Comparison of ENCODE assay signal across 10 cellular contexts in the genomic region with DNA sequence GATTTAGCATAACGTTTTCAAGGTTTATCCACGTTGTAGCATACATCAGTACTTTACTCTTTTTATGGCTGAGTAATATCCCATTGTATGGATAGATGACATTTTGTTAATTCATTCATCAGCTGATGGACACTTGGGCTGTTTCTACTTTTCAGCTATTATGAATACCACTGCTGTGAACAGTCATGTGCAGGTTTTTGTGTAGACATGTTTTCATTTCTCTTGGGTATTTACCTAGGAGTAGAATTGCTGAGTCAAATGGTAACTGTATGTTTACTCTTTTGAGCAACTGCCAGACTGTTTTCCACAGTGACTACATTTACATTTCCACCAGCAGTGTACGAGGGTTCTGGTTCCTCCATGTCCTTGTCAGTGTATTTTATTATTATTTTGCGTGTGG. TPM values are rescaled to one million over a fixed set of nuclear protein-coding genes. Genes with fewer than 3 reads are reported as not detected.
DNase-seq lines count a peak whose midpoint lies in the region; ATAC-seq and TF ChIP-seq lines count a peak whose summit lies in the region.
"Had no signal": no experiment of that assay in that cellular context is flagged by ENCODE, and none has a peak within 500 bp of the region (broad histone marks: within the 10 kb centered on the region; RNA-seq: fewer than 3 reads in every experiment).

No MANE protein-coding gene starts in this region.

- TF ChIP-seq POLR2A in lower leg skin (IDR thresholded peaks at IDR 0.05) = no peak

- TF ChIP-seq CTCF in lower leg skin (IDR thresholded peaks at IDR 0.05) = no peak

- DNase-seq in activated naive CD4-positive, alpha-beta T cell treated with anti-CD3 and anti-CD28 coated beads, Interleukin-2, amount 50 U/mL, for 16 hours = no peak
- no peak for DNase-seq in activated CD4-positive, alpha-beta memory T cell treated with anti-CD3 and anti-CD28 coated beads, Interleukin-2, amount 10 ng/mL, durations not matched to agents 7 days and 5 days
- DNase-seq in stimulated activated naive B cell treated with anti-CD40 and anti-IgM and Interleukin-4, amounts not matched to agents 10 μg/mL and 1 μg/mL and 100 μg/mL, for 72 hours = no peak
- DNase-seq in germinal center (ENCODE audit: low spot score) = no peak
- no peak for DNase-seq in lower leg skin (ENCODE audit: low spot score in 2 of 2)
- DNase-seq: activated naive CD8-positive, alpha-beta T cell treated with anti-CD3 and anti-CD28 coated beads, Interleukin-2, amount 10 ng/mL, durations not matched to agents 7 days and 5 days; CD8-positive, alpha-beta memory T cell had no signal

- no peaks in the 10 kb centered on the region for H3K27me3 Mint-ChIP-seq in activated naive CD4-positive, alpha-beta T cell treated with anti-CD3 and anti-CD28 coated beads, Interleukin-2, amount 50 U/mL, for 24 hours
- H3K27me3 Mint-ChIP-seq in activated CD4-positive, alpha-beta memory T cell treated with anti-CD3 and anti-CD28 coated beads, Interleukin-2, amount 10 ng/mL, durations not matched to agents 7 days and 5 days = no peaks in the 10 kb centered on the region
- no peaks in the 10 kb centered on the region for H3K27me3 Mint-ChIP-seq in stimulated activated naive B cell treated with anti-CD40 and anti-IgM and Interleukin-4, amounts not matched to agents 10 μg/mL and 1 μg/mL and 100 μg/mL, for 72 hours
- H3K27me3 Mint-ChIP-seq: activated naive CD8-positive, alpha-beta T cell treated with anti-CD3 and anti-CD28 coated beads, Interleukin-2, amount 10 ng/mL, durations not matched to agents 7 days and 5 days; CD8-positive, alpha-beta memory T cell had no signal

- WGBS in lower leg skin, 2 donors = 61 to 63% methylated on average over 4 of the region's 4 CpGs

- CTCF ChIA-PET in activated CD4-positive, alpha-beta memory T cell treated with anti-CD3 and anti-CD28 coated beads, Interleukin-2, amount 10 ng/mL, durations not matched to agents 7 days and 5 days (lab: Charles Lee) = interaction anchor here (1.4 kb wide), 1 partner anchor 237 kb away, joined by 6 read pairs; no protein-coding TSS in a partner anchor

- H3K36me3 Mint-ChIP-seq in activated naive CD4-positive, alpha-beta T cell treated with anti-CD3 and anti-CD28 coated beads, Interleukin-2, amount 50 U/mL, for 24 hours = peaks cover 2% of the 10 kb centered on the region
- H3K36me3 Mint-ChIP-seq in activated CD4-positive, alpha-beta memory T cell treated with anti-CD3 and anti-CD28 coated beads, Interleukin-2, amount 10 ng/mL, durations not matched to agents 7 days and 5 days (ENCODE audit: low read depth) = peaks cover 68% of the 10 kb centered on the region
- H3K36me3 Mint-ChIP-seq in stimulated activated naive B cell treated with anti-CD40 and anti-IgM and Interleukin-4, amounts not matched to agents 10 μg/mL and 1 μg/mL and 100 μg/mL, for 72 hours = peaks cover 15 to 33% of the 10 kb centered on the region in 2 donors

- no peaks in the 10 kb centered on the region for H3K9me3 Mint-ChIP-seq in activated naive CD4-positive, alpha-beta T cell treated with anti-CD3 and anti-CD28 coated beads, Interleukin-2, amount 50 U/mL, for 24 hours
- no peaks in the 10 kb centered on the region for H3K9me3 Mint-ChIP-seq in activated CD4-positive, alpha-beta memory T cell treated with anti-CD3 and anti-CD28 coated beads, Interleukin-2, amount 10 ng/mL, durations not matched to agents 7 days and 5 days
- no peaks in the 10 kb centered on the region for H3K9me3 Mint-ChIP-seq in stimulated activated naive B cell treated with anti-CD40 and anti-IgM and Interleukin-4, amounts not matched to agents 10 μg/mL and 1 μg/mL and 100 μg/mL, for 72 hours
- H3K9me3 Mint-ChIP-seq: activated naive CD8-positive, alpha-beta T cell treated with anti-CD3 and anti-CD28 coated beads, Interleukin-2, amount 10 ng/mL, durations not matched to agents 7 days and 5 days; CD8-positive, alpha-beta memory T cell had no signal

- intact Hi-C loops in lower leg skin (cut with DNase I; ENCODE audit: low total_unique reads) = no loop called here

- ATAC-seq in HG03565 (IDR thresholded peaks at IDR 0.05; ENCODE audit: unreplicated experiment) = peak; percentile 53
- ATAC-seq in stimulated activated naive B cell treated with anti-CD40 and anti-IgM and Interleukin-4, amounts not matched to agents 10 μg/mL and 1 μg/mL and 100 μg/mL, for 72 hours (replicated peaks) = no peak
- ATAC-seq in GM19324 (IDR thresholded peaks at IDR 0.05; ENCODE audit: low FRiP score, unreplicated experiment) = no peak

- POLR2A ChIA-PET in activated CD4-positive, alpha-beta memory T cell treated with anti-CD3 and anti-CD28 coated beads, Interleukin-2, amount 10 ng/mL, durations not matched to agents 7 days and 5 days (lab: Charles Lee) = no interaction called here

- H3K4me3 Mint-ChIP-seq in activated naive CD4-positive, alpha-beta T cell treated with anti-CD3 and anti-CD28 coated beads, Interleukin-2, amount 50 U/mL, for 24 hours = no peak overlapping the region
- H3K4me3 Mint-ChIP-seq in activated CD4-positive, alpha-beta memory T cell treated with anti-CD3 and anti-CD28 coated beads, Interleukin-2, amount 10 ng/mL, durations not matched to agents 7 days and 5 days = no peak overlapping the region
- H3K4me3 Mint-ChIP-seq in stimulated activated naive B cell treated with anti-CD40 and anti-IgM and Interleukin-4, amounts not matched to agents 10 μg/mL and 1 μg/mL and 100 μg/mL, for 72 hours = no peak overlapping the region
- H3K4me3 Mint-ChIP-seq: activated naive CD8-positive, alpha-beta T cell treated with anti-CD3 and anti-CD28 coated beads, Interleukin-2, amount 10 ng/mL, durations not matched to agents 7 days and 5 days; CD8-positive, alpha-beta memory T cell had no signal

- H3K27ac Mint-ChIP-seq in activated naive CD4-positive, alpha-beta T cell treated with anti-CD3 and anti-CD28 coated beads, Interleukin-2, amount 50 U/mL, for 24 hours = peak overlapping the region; percentile 23
- H3K27ac Mint-ChIP-seq in activated CD4-positive, alpha-beta memory T cell treated with anti-CD3 and anti-CD28 coated beads, Interleukin-2, amount 10 ng/mL, durations not matched to agents 7 days and 5 days = peak overlapping the region; percentile 28
- H3K27ac Mint-ChIP-seq in stimulated activated naive B cell treated with anti-CD40 and anti-IgM and Interleukin-4, amounts not matched to agents 10 μg/mL and 1 μg/mL and 100 μg/mL, for 72 hours = peak overlapping the region; percentile 31
- H3K27ac Mint-ChIP-seq: activated naive CD8-positive, alpha-beta T cell treated with anti-CD3 and anti-CD28 coated beads, Interleukin-2, amount 10 ng/mL, durations not matched to agents 7 days and 5 days had no signal

- H3K4me3 ChIP-seq in lower leg skin (ENCODE audit: low read depth, poor library complexity, severe bottlenecking) = no peak overlapping the region

- H3K4me1 Mint-ChIP-seq in activated naive CD4-positive, alpha-beta T cell treated with anti-CD3 and anti-CD28 coated beads, Interleukin-2, amount 50 U/mL, for 24 hours = peaks cover 14% of the 10 kb centered on the region
- peaks cover 25% of the 10 kb centered on the region for H3K4me1 Mint-ChIP-seq in activated CD4-positive, alpha-beta memory T cell treated with anti-CD3 and anti-CD28 coated beads, Interleukin-2, amount 10 ng/mL, durations not matched to agents 7 days and 5 days
- no peaks in the 10 kb centered on the region for H3K4me1 Mint-ChIP-seq in stimulated activated naive B cell treated with anti-CD40 and anti-IgM and Interleukin-4, amounts not matched to agents 10 μg/mL and 1 μg/mL and 100 μg/mL, for 72 hours

RNA-seq across cellular contexts. Expression of gene COX7A2L, which starts 33.9 kb away (rescaled TPM):
- total RNA-seq in activated CD4-positive, alpha-beta memory T cell treated with anti-CD3 and anti-CD28 coated beads, Interleukin-2, amount 10 ng/mL, durations not matched to agents 7 days and 5 days = 100 to 1,000 TPM; 102 TPM
- 100 to 1,000 TPM in 1 of 4 donors, 10 to 100 TPM in 3; 92.0 to 110 (median 94.4) TPM for total RNA-seq in lower leg skin
